Comparison of ENCODE assay signal across 22 cellular contexts in genomic region chr12:101929365-101930041, GRCh38. TPM values are rescaled to one million over a fixed set of nuclear protein-coding genes. Genes with fewer than 3 reads are reported as not detected.
DNase-seq lines count a peak whose midpoint lies in the region; ATAC-seq and TF ChIP-seq lines count a peak whose summit lies in the region.
"Had no signal": no experiment of that assay in that cellular context is flagged by ENCODE, and none has a peak within 500 bp of the region (broad histone marks: within the 10 kb centered on the region; RNA-seq: fewer than 3 reads in every experiment).

No MANE protein-coding gene starts in this region.

- peaks cover 0 to 7% (median 6%) of the 10 kb centered on the region in 7 donors for H3K9me3 Mint-ChIP-seq in naive B cell
- H3K9me3 Mint-ChIP-seq: activated CD4-positive, alpha-beta T cell treated with anti-CD3 and anti-CD28 coated beads, Interleukin-2, amount 10 ng/mL, durations not matched to agents 7 days and 5 days; activated naive CD8-positive, alpha-beta T cell treated with anti-CD3 and anti-CD28 coated beads for 36 hours had no signal

- peak overlapping the region in 4 of 8 donors; percentile 15 to 61 (median 34) for H3K4me3 Mint-ChIP-seq in naive B cell
- H3K4me3 Mint-ChIP-seq: activated CD4-positive, alpha-beta T cell treated with anti-CD3 and anti-CD28 coated beads, Interleukin-2, amount 10 ng/mL, durations not matched to agents 7 days and 5 days; activated naive CD8-positive, alpha-beta T cell treated with anti-CD3 and anti-CD28 coated beads for 36 hours; CD14-positive monocyte had no signal

- no peak overlapping the region for H3K27ac ChIP-seq in effector memory CD4-positive, alpha-beta T cell (ENCODE audit: insufficient read depth, low read length, poor library complexity, severe bottlenecking)
- H3K27ac ChIP-seq: dorsolateral prefrontal cortex, upper lobe of left lung, VCaP had no signal

- peak; percentile 23 for TF ChIP-seq POLR2A in GM10847 (IDR thresholded peaks at IDR 0.05; ENCODE audit: extremely low read depth, insufficient read length)
- TF ChIP-seq POLR2A in GM18526 (IDR thresholded peaks at IDR 0.05; ENCODE audit: extremely low read depth, insufficient read length) = peak; percentile 50

- no peaks in the 10 kb centered on the region for H3K27me3 Mint-ChIP-seq in naive B cell

- no peaks in the 10 kb centered on the region for H3K9me3 ChIP-seq in effector memory CD4-positive, alpha-beta T cell (ENCODE audit: control insufficient read depth, low read length)
- H3K9me3 ChIP-seq: upper lobe of left lung had no signal

- peak; percentile 36 for ATAC-seq in HG02852 (IDR thresholded peaks at IDR 0.05; ENCODE audit: unreplicated experiment)
- no peak for ATAC-seq in naive B cell (ENCODE audit: low read depth in 2 of 2)
- ATAC-seq: SK-N-SH treated with all-trans-retinoic acid at 6 μM for 48 hours had no signal

- H3K4me3 ChIP-seq in effector memory CD4-positive, alpha-beta T cell (ENCODE audit: insufficient read depth, low read depth, low read length, poor library complexity, severe bottlenecking) = no peak overlapping the region
- H3K4me3 ChIP-seq: dorsolateral prefrontal cortex, spleen, upper lobe of left lung had no signal

- peaks cover 49 to 74% (median 61%) of the 10 kb centered on the region in 3 donors for H3K4me1 Mint-ChIP-seq in naive B cell

- no peaks in the 10 kb centered on the region for H3K4me1 ChIP-seq in effector memory CD4-positive, alpha-beta T cell (ENCODE audit: control insufficient read depth, insufficient read depth, low read length, poor library complexity, severe bottlenecking)

- no peaks in the 10 kb centered on the region for H3K36me3 ChIP-seq in effector memory CD4-positive, alpha-beta T cell (ENCODE audit: control insufficient read depth, insufficient read depth, low read length)
- H3K36me3 ChIP-seq: spleen, upper lobe of left lung had no signal

- H3K36me3 Mint-ChIP-seq in naive B cell = peaks cover 0 to 10% of the 10 kb centered on the region in 2 donors
- H3K36me3 Mint-ChIP-seq: activated naive CD8-positive, alpha-beta T cell treated with anti-CD3 and anti-CD28 coated beads for 36 hours had no signal

- H3K27me3 ChIP-seq in effector memory CD4-positive, alpha-beta T cell (replicated peaks; ENCODE audit: control insufficient read depth, insufficient read depth, low read length, poor library complexity, severe bottlenecking) = peaks cover 2% of the 10 kb centered on the region
- H3K27me3 ChIP-seq: spleen, upper lobe of left lung had no signal

- peak overlapping the region; percentile 79 to 96 (median 92) for H3K27ac Mint-ChIP-seq in naive B cell
- H3K27ac Mint-ChIP-seq: activated CD4-positive, alpha-beta T cell treated with anti-CD3 and anti-CD28 coated beads, Interleukin-2, amount 10 ng/mL, durations not matched to agents 7 days and 5 days; activated naive CD8-positive, alpha-beta T cell treated with anti-CD3 and anti-CD28 coated beads for 36 hours had no signal

- DNase-seq in naive B cell = no peak
- DNase-seq in stimulated activated CD4-positive, alpha-beta T cell treated with anti-CD3 and anti-CD28 coated beads, Interleukin-2, amount 100 ng/mL, for 24 hours = no peak
- no peak for DNase-seq in MV-4-11 (lab: John Stamatoyannopoulos, UW)
- no peak for DNase-seq in effector memory CD4-positive, alpha-beta T cell
- no peak for DNase-seq in Ammon's horn (ENCODE audit: low spot score)
- DNase-seq: activated CD4-positive, alpha-beta T cell treated with anti-CD3 and anti-CD28 coated beads, Interleukin-2, amount 10 ng/mL, durations not matched to agents 7 days and 5 days; activated naive CD8-positive, alpha-beta T cell treated with anti-CD3 and anti-CD28 coated beads for 36 hours; dorsolateral prefrontal cortex; EL; mesendoderm; NCI-H1436 treated with DMSO at 0.1 percent for 48 hours; NCI-H524 treated with DMSO at 0.1 percent for 48 hours; retina; spleen; stimulated activated CD4-positive, alpha-beta T cell treated with anti-CD3 and anti-CD28 coated beads, Interleukin-4, amount 100 ng/mL, for 24 hours; upper lobe of left lung had no signal

RNA-seq across cellular contexts. Expression of gene DRAM1, which starts 52.1 kb away (rescaled TPM):
- polyA plus RNA-seq in naive B cell (ENCODE audit: low read depth in 6 of 6) = 1 to 10 TPM in 5 of 6 donors, not detected in 1; 3.2 to 7.5 (median 6.4) TPM
